In the genomic region with DNA sequence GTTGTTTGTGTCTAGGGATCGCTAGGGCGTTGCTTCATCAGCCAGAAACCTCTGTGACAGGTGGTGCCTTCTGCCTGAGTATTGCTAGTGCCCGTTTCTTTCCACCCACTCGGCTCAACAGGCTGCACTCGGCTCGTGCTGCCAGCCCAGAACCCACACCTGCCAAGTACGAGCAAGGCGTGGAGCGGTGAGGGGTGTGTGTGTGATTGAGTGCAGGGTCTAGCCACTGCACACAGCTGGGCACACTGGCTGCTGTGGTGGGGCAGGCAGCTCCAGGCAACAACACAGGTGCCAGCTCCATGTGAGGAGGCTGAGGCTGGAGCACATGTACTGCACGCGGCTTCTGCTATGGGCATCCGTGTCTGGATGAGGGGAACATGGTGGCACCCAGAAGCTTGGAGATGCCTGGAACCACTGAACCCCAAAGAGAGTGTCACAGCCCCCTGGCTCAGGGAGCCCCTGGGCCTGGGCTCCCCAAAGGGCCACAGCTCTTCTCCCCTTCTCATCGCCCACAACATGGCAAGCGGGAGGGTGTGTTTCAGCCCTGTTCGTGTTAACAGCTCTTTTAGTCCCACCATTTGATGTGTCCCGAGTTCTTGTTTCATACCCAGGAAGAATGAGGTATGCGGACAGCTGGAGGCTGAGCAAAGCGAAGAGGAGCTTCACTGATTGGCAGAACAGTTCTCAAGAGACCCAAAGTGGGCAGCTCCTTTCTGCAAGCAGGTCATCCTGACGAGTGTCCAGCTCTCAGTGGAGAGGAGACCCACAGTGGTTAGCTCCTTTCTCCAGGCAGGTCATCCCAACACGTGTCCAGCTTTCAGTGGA, we compare ENCODE assay signal across 13 cellular contexts.
DNase-seq lines count a peak whose midpoint lies in the region; ATAC-seq lines count a peak whose summit lies in the region.
"Had no signal": no experiment of that assay in that cellular context is flagged by ENCODE, and none has a peak within 500 bp of the region (broad histone marks: within the 10 kb centered on the region; RNA-seq: fewer than 3 reads in every experiment).

No MANE protein-coding gene starts in this region.

- ATAC-seq in GM18508 (IDR thresholded peaks at IDR 0.05; ENCODE audit: insufficient read depth, unreplicated experiment) (peak; percentile 31), HG03159 (IDR thresholded peaks at IDR 0.05; ENCODE audit: unreplicated experiment) (peak; percentile 54)
- peak; percentile 76 for ATAC-seq in stimulated activated memory B cell treated with anti-CD40 and anti-IgM and Interleukin-4, amounts not matched to agents 10 μg/mL and 1 μg/mL and 100 μg/mL, for 72 hours

- H3K9me3 Mint-ChIP-seq in stimulated activated memory B cell treated with anti-CD40 and anti-IgM and Interleukin-4, amounts not matched to agents 10 μg/mL and 1 μg/mL and 100 μg/mL, for 72 hours = no peaks in the 10 kb centered on the region

- H3K27me3 Mint-ChIP-seq in stimulated activated memory B cell treated with anti-CD40 and anti-IgM and Interleukin-4, amounts not matched to agents 10 μg/mL and 1 μg/mL and 100 μg/mL, for 72 hours = no peaks in the 10 kb centered on the region

- peak overlapping the region; percentile 23 for H3K4me3 Mint-ChIP-seq in stimulated activated memory B cell treated with anti-CD40 and anti-IgM and Interleukin-4, amounts not matched to agents 10 μg/mL and 1 μg/mL and 100 μg/mL, for 72 hours

- peak; percentile 30 for DNase-seq in germinal center (ENCODE audit: low spot score)
- no peak for DNase-seq in mucosa of gallbladder (ENCODE audit: low spot score)
- DNase-seq in T-helper 9 cell = no peak
- no peak for DNase-seq in stimulated activated naive CD4-positive, alpha-beta T cell treated with Interleukin-2 at 50 U/mL for 16 hours (lab: John Stamatoyannopoulos, UW)
- DNase-seq in GOT3 (lab: John Stamatoyannopoulos, UW) = no peak
- DNase-seq: activated CD4-positive, alpha-beta T cell treated with anti-CD3 and anti-CD28 coated beads, Interleukin-2, amount 50 U/mL, for 48 hours; amniotic stem cell; DND-41; NCI-H2227 treated with DMSO at 0.1 percent for 48 hours; stimulated activated naive CD4-positive, alpha-beta T cell had no signal

- peaks cover 26% of the 10 kb centered on the region for H3K36me3 Mint-ChIP-seq in stimulated activated memory B cell treated with anti-CD40 and anti-IgM and Interleukin-4, amounts not matched to agents 10 μg/mL and 1 μg/mL and 100 μg/mL, for 72 hours

- peak overlapping the region; percentile 69 for H3K27ac Mint-ChIP-seq in stimulated activated memory B cell treated with anti-CD40 and anti-IgM and Interleukin-4, amounts not matched to agents 10 μg/mL and 1 μg/mL and 100 μg/mL, for 72 hours

- H3K4me1 Mint-ChIP-seq in stimulated activated memory B cell treated with anti-CD40 and anti-IgM and Interleukin-4, amounts not matched to agents 10 μg/mL and 1 μg/mL and 100 μg/mL, for 72 hours = peaks cover 51% of the 10 kb centered on the region
